In the genomic region with DNA sequence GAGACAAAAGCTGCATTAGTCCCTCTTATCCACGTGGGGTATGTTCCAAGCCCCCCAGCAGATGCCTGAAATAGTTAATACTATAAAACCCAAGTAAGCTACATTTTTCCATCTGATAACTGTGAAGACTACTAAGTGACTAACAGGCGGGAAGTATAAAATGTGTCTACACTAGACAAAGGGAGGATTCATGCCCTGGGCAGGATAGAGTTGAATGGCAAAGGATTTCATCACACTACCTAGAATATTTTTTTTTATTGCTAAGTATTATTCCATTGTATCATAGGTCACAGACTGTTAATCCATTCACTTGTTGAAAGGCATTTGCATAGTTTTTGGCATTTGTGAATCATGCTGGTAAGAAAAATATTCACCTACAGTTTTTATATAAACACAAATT, we compare ENCODE assay signal across 30 cellular contexts. TPM values are rescaled to one million over a fixed set of nuclear protein-coding genes. Genes with fewer than 3 reads are reported as not detected.
"Had no signal": no experiment of that assay in that cellular context is flagged by ENCODE, and none has a peak within 500 bp of the region (broad histone marks: within the 10 kb centered on the region; RNA-seq: fewer than 3 reads in every experiment).

No MANE protein-coding gene starts in this region.

- H3K27me3 Mint-ChIP-seq: activated B cell treated with CpG ODN at 0.5 μM for 24 hours; activated CD4-positive, alpha-beta T cell treated with anti-CD3 and anti-CD28 coated beads, Interleukin-2, amount 10 ng/mL, durations not matched to agents 7 days and 5 days; activated naive CD4-positive, alpha-beta T cell treated with anti-CD3 and anti-CD28 coated beads, Interleukin-2, amount 10 ng/mL, durations not matched to agents 7 days and 5 days; activated naive CD8-positive, alpha-beta T cell treated with anti-CD3 and anti-CD28 coated beads for 36 hours had no signal

- H3K36me3 ChIP-seq: brain microvascular endothelial cell had no signal

- H3K27me3 ChIP-seq: brain microvascular endothelial cell had no signal

- H3K4me3 ChIP-seq: SK-N-MC had no signal

- H3K4me3 Mint-ChIP-seq: activated B cell treated with CpG ODN at 0.5 μM for 24 hours; activated CD4-positive, alpha-beta memory T cell treated with anti-CD3 and anti-CD28 coated beads for 36 hours; activated CD4-positive, alpha-beta T cell treated with anti-CD3 and anti-CD28 coated beads, Interleukin-2, amount 10 ng/mL, durations not matched to agents 7 days and 5 days; activated naive CD4-positive, alpha-beta T cell treated with anti-CD3 and anti-CD28 coated beads, Interleukin-2, amount 10 ng/mL, durations not matched to agents 7 days and 5 days; activated naive CD8-positive, alpha-beta T cell treated with anti-CD3 and anti-CD28 coated beads for 36 hours; T-cell had no signal

- DNase-seq: activated B cell treated with CpG ODN at 0.5 μM for 24 hours; activated CD4-positive, alpha-beta memory T cell treated with anti-CD3 and anti-CD28 coated beads for 36 hours; activated CD4-positive, alpha-beta T cell treated with anti-CD3 and anti-CD28 coated beads for 1 hour; activated CD4-positive, alpha-beta T cell treated with anti-CD3 and anti-CD28 coated beads, Interleukin-2, amount 10 ng/mL, durations not matched to agents 7 days and 5 days; activated CD8-positive, alpha-beta memory T cell treated with anti-CD3 and anti-CD28 coated beads for 24 hours; activated gamma-delta T cell treated with Interleukin-2 at 50 U/mL for 16 hours; activated naive CD4-positive, alpha-beta T cell treated with anti-CD3 and anti-CD28 coated beads, Interleukin-2, amount 10 ng/mL, durations not matched to agents 7 days and 5 days; activated naive CD8-positive, alpha-beta T cell treated with anti-CD3 and anti-CD28 coated beads for 36 hours; activated T-cell treated with anti-CD3 and anti-CD28 coated beads for 4 hours; activated T-cell treated with anti-CD3 and anti-CD28 coated beads, Interleukin-2, amount 50 U/mL, for 48 hours; brain microvascular endothelial cell; cerebellar nuclear complex; MM.1S; NCI-H1105; NCI-H1436 treated with DMSO at 0.1 percent for 48 hours; NCI-H187; NCI-H2081; NCI-H510A treated with DMSO at 0.1 percent for 48 hours; NCI-H69; NK-92 treated with Interleukin-12 subunit alpha and Interleukin-12 subunit beta, amount 100 ng/mL, for 24 hours; T-cell; T-helper 2 cell; T1000 had no signal

- H3K27ac Mint-ChIP-seq: activated B cell treated with CpG ODN at 0.5 μM for 24 hours; activated CD4-positive, alpha-beta memory T cell treated with anti-CD3 and anti-CD28 coated beads for 36 hours; activated CD4-positive, alpha-beta T cell treated with anti-CD3 and anti-CD28 coated beads, Interleukin-2, amount 10 ng/mL, durations not matched to agents 7 days and 5 days; activated naive CD4-positive, alpha-beta T cell treated with anti-CD3 and anti-CD28 coated beads, Interleukin-2, amount 10 ng/mL, durations not matched to agents 7 days and 5 days; activated naive CD8-positive, alpha-beta T cell treated with anti-CD3 and anti-CD28 coated beads for 36 hours; activated T-helper 2 cell treated with anti-CD3 and anti-CD28 coated beads, Interferon-gamma antibody, Interleukin-2, Interleukin-4, amounts not matched to agents 10 μg/mL and 5 μg/mL and 100 μg/mL, durations not matched to agents 14 hours and 24 hours and 36 hours; T-cell had no signal

- H3K9me3 Mint-ChIP-seq: activated CD4-positive, alpha-beta memory T cell treated with anti-CD3 and anti-CD28 coated beads for 36 hours; activated CD4-positive, alpha-beta T cell treated with anti-CD3 and anti-CD28 coated beads, Interleukin-2, amount 10 ng/mL, durations not matched to agents 7 days and 5 days; activated naive CD8-positive, alpha-beta T cell treated with anti-CD3 and anti-CD28 coated beads for 36 hours; activated T-helper 2 cell treated with anti-CD3 and anti-CD28 coated beads, Interferon-gamma antibody, Interleukin-2, Interleukin-4, amounts not matched to agents 10 μg/mL and 5 μg/mL and 100 μg/mL, durations not matched to agents 14 hours and 24 hours and 36 hours had no signal

- H3K27ac ChIP-seq: brain microvascular endothelial cell, KMS-11, SK-N-MC had no signal

- H3K4me2 ChIP-seq: KMS-11 had no signal

- H3K36me3 Mint-ChIP-seq: activated CD4-positive, alpha-beta memory T cell treated with anti-CD3 and anti-CD28 coated beads for 36 hours; activated naive CD4-positive, alpha-beta T cell treated with anti-CD3 and anti-CD28 coated beads, Interleukin-2, amount 10 ng/mL, durations not matched to agents 7 days and 5 days; activated naive CD8-positive, alpha-beta T cell treated with anti-CD3 and anti-CD28 coated beads for 36 hours; T-cell had no signal

- FAIRE-seq: RCC 7860, TTC549 had no signal

- H3K4me1 Mint-ChIP-seq: activated B cell treated with CpG ODN at 0.5 μM for 24 hours; activated CD4-positive, alpha-beta T cell treated with anti-CD3 and anti-CD28 coated beads, Interleukin-2, amount 10 ng/mL, durations not matched to agents 7 days and 5 days; activated naive CD4-positive, alpha-beta T cell treated with anti-CD3 and anti-CD28 coated beads, Interleukin-2, amount 10 ng/mL, durations not matched to agents 7 days and 5 days; activated naive CD8-positive, alpha-beta T cell treated with anti-CD3 and anti-CD28 coated beads for 36 hours; T-cell had no signal

- H3K9ac ChIP-seq: KMS-11 had no signal

- ATAC-seq: T-cell had no signal

RNA-seq across cellular contexts. Expression of a gene that starts 26.4 kb away (rescaled TPM):
- total RNA-seq: activated B cell treated with CpG ODN at 0.5 μM for 24 hours; activated CD4-positive, alpha-beta memory T cell treated with anti-CD3 and anti-CD28 coated beads for 36 hours; activated CD4-positive, alpha-beta T cell treated with anti-CD3 and anti-CD28 coated beads, Interleukin-2, amount 10 ng/mL, durations not matched to agents 7 days and 5 days; activated naive CD8-positive, alpha-beta T cell treated with anti-CD3 and anti-CD28 coated beads for 36 hours; activated T-helper 2 cell treated with anti-CD3 and anti-CD28 coated beads, Interferon-gamma antibody, Interleukin-2, Interleukin-4, amounts not matched to agents 10 μg/mL and 5 μg/mL and 100 μg/mL, durations not matched to agents 14 hours and 24 hours and 36 hours; cardiac septum; T-cell had no signal
- polyA plus RNA-seq: adipose tissue had no signal

RNA-seq across cellular contexts. Expression of a gene that starts 41.9 kb away (rescaled TPM):
- total RNA-seq: activated B cell treated with CpG ODN at 0.5 μM for 24 hours; activated CD4-positive, alpha-beta memory T cell treated with anti-CD3 and anti-CD28 coated beads for 36 hours; activated CD4-positive, alpha-beta T cell treated with anti-CD3 and anti-CD28 coated beads, Interleukin-2, amount 10 ng/mL, durations not matched to agents 7 days and 5 days; activated naive CD8-positive, alpha-beta T cell treated with anti-CD3 and anti-CD28 coated beads for 36 hours; activated T-helper 2 cell treated with anti-CD3 and anti-CD28 coated beads, Interferon-gamma antibody, Interleukin-2, Interleukin-4, amounts not matched to agents 10 μg/mL and 5 μg/mL and 100 μg/mL, durations not matched to agents 14 hours and 24 hours and 36 hours; cardiac septum had no signal
